In the genomic region with DNA sequence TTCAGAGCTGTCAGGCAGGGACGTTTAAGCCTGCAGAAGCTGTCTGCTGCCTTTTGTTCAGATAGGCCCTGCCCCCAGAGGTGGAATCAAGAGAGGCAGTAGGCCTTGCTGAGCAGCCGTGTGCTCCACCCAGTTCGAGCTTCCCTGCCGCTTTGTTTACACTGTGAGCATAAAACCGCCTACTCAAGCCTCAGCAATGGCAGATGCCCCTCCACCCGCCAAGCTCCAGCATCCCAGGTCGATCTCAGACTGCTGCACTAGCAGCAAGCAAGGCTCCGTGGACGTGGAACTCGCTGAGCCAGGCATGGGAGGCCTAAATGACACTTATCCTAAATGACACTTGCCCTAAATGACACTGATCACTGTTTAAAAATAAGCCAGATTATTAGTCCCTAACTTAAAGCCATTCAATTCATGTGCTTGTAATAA, we compare ENCODE assay signal across 14 cellular contexts. TPM values are rescaled to one million over a fixed set of nuclear protein-coding genes. Genes with fewer than 3 reads are reported as not detected.
DNase-seq lines count a peak whose midpoint lies in the region; ATAC-seq and TF ChIP-seq lines count a peak whose summit lies in the region.
"Had no signal": no experiment of that assay in that cellular context is flagged by ENCODE, and none has a peak within 500 bp of the region (broad histone marks: within the 10 kb centered on the region; RNA-seq: fewer than 3 reads in every experiment).

No MANE protein-coding gene starts in this region.

- no peaks in the 10 kb centered on the region for H3K36me3 ChIP-seq in mammary epithelial cell (ENCODE audit: insufficient read depth, low read length)
- H3K36me3 ChIP-seq: upper lobe of left lung had no signal

- no peak overlapping the region for H3K4me3 ChIP-seq in mammary epithelial cell (replicated peaks in 1 of 3; ENCODE audit: insufficient read depth in 1 of 3, low read depth in 2 of 3, low read length in 3 of 3)
- H3K4me3 ChIP-seq: upper lobe of left lung had no signal

- ATAC-seq in HG02588 (IDR thresholded peaks at IDR 0.05; ENCODE audit: unreplicated experiment) (no peak), GM18870 (IDR thresholded peaks at IDR 0.05; ENCODE audit: unreplicated experiment) (no peak)

- in situ Hi-C loops in mammary epithelial cell (cut with MboI; ENCODE audit: low sequenced_read_pairs in 2 of 2): no loop called here

- no peak overlapping the region for H3K27ac Mint-ChIP-seq in Calu3 (ENCODE audit: unreplicated experiment)

- no peaks in the 10 kb centered on the region for H3K4me1 ChIP-seq in mammary epithelial cell (ENCODE audit: insufficient read depth, low read length)
- H3K4me1 ChIP-seq: upper lobe of left lung had no signal

- no peak overlapping the region for H3K9ac ChIP-seq in mammary epithelial cell (ENCODE audit: insufficient read depth, low read length)

- no peak overlapping the region for H2AFZ ChIP-seq in mammary epithelial cell (ENCODE audit: low read depth, low read length)

- DNase-seq in Calu3 (peak; percentile 4), NCI-H146 (lab: John Stamatoyannopoulos, UW) (peak; percentile 94), SHP77 treated with DMSO at 0.1 percent for 48 hours (lab: John Stamatoyannopoulos, UW) (peak; percentile 86), islet precursor cell (peak; percentile 86), mammary epithelial cell (no peak), kidney tubule cell (ENCODE audit: low spot score) (no peak)
- DNase-seq: activated CD8-positive, alpha-beta memory T cell treated with anti-CD3 and anti-CD28 coated beads, Interleukin-2, amount 50 U/mL, for 4 hours; anterior cingulate cortex; DND-41; upper lobe of left lung had no signal

- no TSS peak for BruUV-seq in Calu3 (replicated peaks; lab: Mats Ljungman, UMichigan)
- no TSS peak for BruUV-seq in mammary epithelial cell (replicated peaks; lab: Mats Ljungman, UMichigan)

- no peaks in the 10 kb centered on the region for H3K36me3 Mint-ChIP-seq in Calu3 (ENCODE audit: insufficient read depth, unreplicated experiment)

- peaks cover 22% of the 10 kb centered on the region for H3K27me3 Mint-ChIP-seq in Calu3 (ENCODE audit: unreplicated experiment)

- WGBS in mammary epithelial cell (ENCODE audit: low coverage, missing lambda C conversion rate): 73% methylated on average over 7 of the region's 10 CpGs

- H4K20me1 ChIP-seq in mammary epithelial cell (ENCODE audit: insufficient read depth, low read length): no peaks in the 10 kb centered on the region

- no peak overlapping the region for H3K4me2 ChIP-seq in mammary epithelial cell (ENCODE audit: insufficient read depth, low read depth, low read length)

- TF ChIP-seq CTCF in Calu3 (IDR thresholded peaks at IDR 0.05; ENCODE audit: unreplicated experiment) (no peak), mammary epithelial cell (conservative IDR thresholded peaks at IDR 0.05 in 1 of 2, IDR thresholded peaks at IDR 0.05 in 1 of 2; ENCODE audit: extremely low read depth in 1 of 2, insufficient read depth in 1 of 2, low read depth in 1 of 2, low read length in 2 of 2) (no peak)

- no peak overlapping the region for H3K4me3 Mint-ChIP-seq in Calu3 (ENCODE audit: low read depth, unreplicated experiment)

- no peaks in the 10 kb centered on the region for H3K9me3 Mint-ChIP-seq in Calu3 (ENCODE audit: low read depth, unreplicated experiment)

- H3K27ac ChIP-seq in mammary epithelial cell (ENCODE audit: insufficient read depth, low read depth, low read length): no peak overlapping the region
- H3K27ac ChIP-seq: upper lobe of left lung had no signal

- H3K79me2 ChIP-seq in mammary epithelial cell (ENCODE audit: insufficient read depth, low read length): no peaks in the 10 kb centered on the region

- H3K4me1 Mint-ChIP-seq in Calu3 (ENCODE audit: low read depth, unreplicated experiment): no peaks in the 10 kb centered on the region

- intact Hi-C loops in Calu3 (cut with micrococcal nuclease; ENCODE audit: unreplicated experiment) (no loop called here), mammary epithelial cell (cut with micrococcal nuclease) (no loop called here)

- CTCF ChIA-PET in Calu3 (lab: Charles Lee): no interaction called here
- CTCF ChIA-PET in mammary epithelial cell (lab: Charles Lee; ENCODE audit: low non-redundant PET): no interaction called here

- H3K27me3 ChIP-seq in mammary epithelial cell (ENCODE audit: insufficient read depth, low read length): no peaks in the 10 kb centered on the region
- H3K27me3 ChIP-seq: upper lobe of left lung had no signal

- H3K9me3 ChIP-seq in mammary epithelial cell (replicated peaks; ENCODE audit: insufficient read depth, low read length): no peaks in the 10 kb centered on the region
- H3K9me3 ChIP-seq: upper lobe of left lung had no signal

- dilution Hi-C loops in mammary epithelial cell (cut with HindIII; ENCODE audit: low sequenced_read_pairs): no loop called here

RNA-seq across cellular contexts. Expression of a gene that starts 6.8 kb away (rescaled TPM):
- total RNA-seq in Calu3 (2022) (not detected in 2 replicates), mammary epithelial cell (not detected)
- not detected for polyA plus RNA-seq in mammary epithelial cell
- not detected for polyA minus RNA-seq in mammary epithelial cell
- total RNA-seq: endothelial cell of umbilical vein, mononuclear cell, upper lobe of left lung had no signal
- polyA plus RNA-seq: endothelial cell of umbilical vein had no signal

RNA-seq across cellular contexts. Expression of a gene that starts 37.2 kb away (rescaled TPM):
- total RNA-seq in Calu3 (2022) (69.8 and 75.1 TPM in 2 replicates), mammary epithelial cell (10 to 100 TPM; 29.5 to 57.4 TPM)
- polyA plus RNA-seq in mammary epithelial cell: 9.7 TPM
- polyA minus RNA-seq in mammary epithelial cell: 16.4 TPM

Comparison
In these comparisons a context has a peak if more than half of its experiments do, and no peak if none do; other contexts are left out.
1. DNase-seq: peak in Calu3 (single experiment), NCI-H146 (single experiment), SHP77 treated with DMSO at 0.1 percent for 48 hours (single experiment) and islet precursor cell (single experiment); none in mammary epithelial cell (single experiment) and kidney tubule cell (single experiment).